In genomic region chr1:8880068-8880676, GRCh38 we compare ENCODE assay signal across 8 cellular contexts. TPM values are rescaled to one million over a fixed set of nuclear protein-coding genes. Genes with fewer than 3 reads are reported as not detected.
DNase-seq lines count a peak whose midpoint lies in the region; ATAC-seq and TF ChIP-seq lines count a peak whose summit lies in the region.

No MANE protein-coding gene starts in this region.

- DNase-seq in NCI-H2196 (lab: John Stamatoyannopoulos, UW; ENCODE audit: unreplicated experiment) (peak; percentile 33), NCI-H2196 treated with DMSO at 0.1 percent for 48 hours (lab: John Stamatoyannopoulos, UW; ENCODE audit: unreplicated experiment) (no peak), MV-4-11 (lab: John Stamatoyannopoulos, UW) (peak; percentile 92), glutamatergic neuron (no peak), pons (ENCODE audit: low spot score) (peak; percentile 54), NCI-H524 (lab: John Stamatoyannopoulos, UW) (no peak)
- DNase-seq in activated gamma-delta T cell treated with anti-CD3 and anti-CD28 coated beads, Interleukin-2, amount 50 U/mL, for 16 hours (ENCODE audit: low read depth), result peak; percentile 28

- peak overlapping the region; percentile 90 for H3K4me3 Mint-ChIP-seq in glutamatergic neuron (ENCODE audit: unreplicated experiment)

- TF ChIP-seq CTCF in glutamatergic neuron (IDR thresholded peaks at IDR 0.05; ENCODE audit: partially characterized antibody, unreplicated experiment), result no peak

- peaks cover 4% of the 10 kb centered on the region for H3K9me3 Mint-ChIP-seq in glutamatergic neuron (ENCODE audit: unreplicated experiment)

- peaks cover 5% of the 10 kb centered on the region for H3K27me3 Mint-ChIP-seq in glutamatergic neuron (ENCODE audit: unreplicated experiment)

- no peaks in the 10 kb centered on the region for H3K36me3 Mint-ChIP-seq in glutamatergic neuron (ENCODE audit: unreplicated experiment)

- H3K27ac Mint-ChIP-seq in glutamatergic neuron (ENCODE audit: unreplicated experiment), result no peak overlapping the region

- H3K4me1 Mint-ChIP-seq in glutamatergic neuron (ENCODE audit: low read depth, unreplicated experiment), result peaks cover 7% of the 10 kb centered on the region

- ATAC-seq in HG03457 (IDR thresholded peaks at IDR 0.05; ENCODE audit: unreplicated experiment), result no peak

RNA-seq across cellular contexts. Expression of gene ENO1, which starts 1.7 kb away (rescaled TPM):
- total RNA-seq in glutamatergic neuron (ENCODE audit: unreplicated experiment), result 357 TPM

Comparison
In these comparisons a context has a peak if more than half of its experiments do, and no peak if none do; other contexts are left out.
1. DNase-seq: peak in NCI-H2196 (single experiment), MV-4-11 (single experiment), activated gamma-delta T cell treated with anti-CD3 and anti-CD28 coated beads, Interleukin-2, amount 50 U/mL, for 16 hours (single experiment) and pons (single experiment); none in NCI-H2196 treated with DMSO at 0.1 percent for 48 hours (single experiment), glutamatergic neuron (single experiment) and NCI-H524 (0 of 2).